10 cellular contexts compared by ENCODE assay signal in genomic region chr18:48590678-48591077, GRCh38. TPM values are rescaled to one million over a fixed set of nuclear protein-coding genes. Genes with fewer than 3 reads are reported as not detected.
DNase-seq lines count a peak whose midpoint lies in the region; ATAC-seq, FAIRE-seq and TF ChIP-seq lines count a peak whose summit lies in the region.
"Had no signal": no experiment of that assay in that cellular context is flagged by ENCODE, and none has a peak within 500 bp of the region (broad histone marks: within the 10 kb centered on the region; RNA-seq: fewer than 3 reads in every experiment).

No MANE protein-coding gene starts in this region.

- FAIRE-seq in H54 (lab: Jason Lieb, UNC), result peak; percentile 36

- DNase-seq in H54 (ENCODE audit: insufficient read length, low spot score) (peak; percentile 67), fibroblast of the aortic adventitia (ENCODE audit: low read depth) (peak; percentile 88), skeletal muscle cell (ENCODE audit: low read depth) (peak; percentile 64), NCI-H128 (lab: John Stamatoyannopoulos, UW; ENCODE audit: unreplicated experiment) (no peak)
- DNase-seq: activated CD4-positive, alpha-beta T cell treated with anti-CD3 and anti-CD28 coated beads for 36 hours; RPMI8226 had no signal

- ATAC-seq in SK-N-SH treated with all-trans-retinoic acid at 6 μM for 48 hours, result peak; percentile 57
- no peak for ATAC-seq in GM18858 (IDR thresholded peaks at IDR 0.05; ENCODE audit: unreplicated experiment)
- no peak for ATAC-seq in HG03139 (IDR thresholded peaks at IDR 0.05; ENCODE audit: unreplicated experiment)
- no peak for ATAC-seq in GM18517 (IDR thresholded peaks at IDR 0.05; ENCODE audit: unreplicated experiment)
- ATAC-seq: activated CD4-positive, alpha-beta T cell treated with anti-CD3 and anti-CD28 coated beads for 36 hours had no signal

- TF ChIP-seq POLR2A in H54 (IDR thresholded peaks at IDR 0.05; ENCODE audit: low read depth, low read length), result no peak

- H3K4me3 ChIP-seq in fibroblast of the aortic adventitia (ENCODE audit: low read depth, low read length) (no peak overlapping the region), skeletal muscle cell (ENCODE audit: low read depth, low read length) (no peak overlapping the region)

- TF ChIP-seq CTCF in fibroblast of the aortic adventitia (IDR thresholded peaks at IDR 0.05; ENCODE audit: insufficient read depth, low read length), result no peak

TF ChIP-seq in SK-N-SH treated with all-trans-retinoic acid at 6 μM for 48 hours, 23 proteins besides CTCF, POLR2A, EP300 and RAD21:
- no peak for TF ChIP-seq ZNF70 (CRISPR knock-in tag; IDR thresholded peaks at IDR 0.05)
- TF ChIP-seq SNAI2 (CRISPR knock-in tag; IDR thresholded peaks at IDR 0.05), result no peak
- no peak for TF ChIP-seq TCF4 (CRISPR knock-in tag; IDR thresholded peaks at IDR 0.05; ENCODE audit: borderline replicate concordance)

RNA-seq across cellular contexts. Expression of gene CTIF, which starts 51.8 kb away (rescaled TPM):
- total RNA-seq in fibroblast of the aortic adventitia (ENCODE audit: low replicate concordance), result 29.0 and 30.7 TPM in 2 replicates
